ENCODE assay signal across 21 cellular contexts in the genomic region with DNA sequence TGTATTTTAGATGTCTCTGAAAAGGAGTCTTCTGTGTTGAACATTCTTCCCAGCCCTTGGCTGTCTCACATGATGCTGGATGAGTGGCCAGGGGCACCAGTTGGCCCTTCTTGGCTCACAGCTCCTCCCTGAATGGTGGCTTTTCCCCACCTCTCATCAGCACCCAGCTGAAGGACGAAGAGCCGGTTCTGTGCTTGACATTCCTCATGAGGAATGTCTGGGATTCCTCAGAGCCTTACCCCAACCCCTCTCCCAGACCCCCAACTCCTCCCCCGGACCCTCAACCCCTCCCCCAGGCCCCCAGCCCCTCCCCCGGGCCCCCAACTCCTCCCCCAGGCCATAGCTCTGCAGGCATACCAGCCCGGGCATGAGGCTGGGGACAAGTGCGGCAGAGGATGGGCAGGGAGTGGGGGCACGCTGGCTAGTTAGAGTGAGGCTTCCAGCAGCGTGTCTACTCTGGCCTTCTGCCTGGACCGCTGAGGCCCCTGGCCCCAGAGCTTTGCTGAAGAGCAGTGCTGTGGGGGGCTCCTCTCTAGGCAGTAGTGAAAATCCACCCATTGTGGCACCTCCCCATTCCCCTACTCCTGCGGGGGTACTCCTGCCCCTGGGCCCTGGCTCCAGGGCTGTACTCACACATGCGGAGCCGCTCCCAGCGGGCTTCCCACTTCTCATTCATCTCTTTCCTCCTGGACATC.
"Had no signal": no experiment of that assay in that cellular context is flagged by ENCODE, and none has a peak within 500 bp of the region (broad histone marks: within the 10 kb centered on the region; RNA-seq: fewer than 3 reads in every experiment).

No MANE protein-coding gene starts in this region.

- H3K9me3 Mint-ChIP-seq: natural killer cell; neural crest cell; stimulated activated naive B cell treated with anti-CD40 and anti-IgM and Interleukin-4, amounts not matched to agents 10 μg/mL and 1 μg/mL and 100 μg/mL, for 72 hours had no signal

- H3K9me3 ChIP-seq: heart left ventricle, pancreas, stomach, thoracic aorta, transverse colon had no signal

- H3K4me3 Mint-ChIP-seq: natural killer cell; neural crest cell; stimulated activated naive B cell treated with anti-CD40 and anti-IgM and Interleukin-4, amounts not matched to agents 10 μg/mL and 1 μg/mL and 100 μg/mL, for 72 hours had no signal

- H3K36me3 Mint-ChIP-seq: natural killer cell; stimulated activated naive B cell treated with anti-CD40 and anti-IgM and Interleukin-4, amounts not matched to agents 10 μg/mL and 1 μg/mL and 100 μg/mL, for 72 hours had no signal

- DNase-seq: cortex of kidney; dorsolateral prefrontal cortex; effector CD8-positive, alpha-beta T cell; hippocampal formation; islet precursor cell; mammary epithelial cell; natural killer cell; occipital lobe; stimulated activated CD4-positive, alpha-beta T cell treated with anti-CD3 and anti-CD28 coated beads, Interleukin-15, amount 100 ng/mL, for 24 hours; stimulated activated CD4-positive, alpha-beta T cell treated with anti-CD3 and anti-CD28 coated beads, Interleukin-1b, Interleukin-23, amount 100 ng/mL, for 48 hours; stimulated activated CD4-positive, alpha-beta T cell treated with anti-CD3 and anti-CD28 coated beads, Interleukin-4, amount 100 ng/mL, for 24 hours; stimulated activated naive B cell treated with anti-CD40 and anti-IgM and Interleukin-4, amounts not matched to agents 10 μg/mL and 1 μg/mL and 100 μg/mL, for 72 hours; stomach; transverse colon had no signal

- H3K36me3 ChIP-seq: pancreas, stomach, thoracic aorta, transverse colon had no signal

- H3K4me3 ChIP-seq: dorsolateral prefrontal cortex, heart left ventricle, pancreas, stomach, thoracic aorta, transverse colon had no signal

- H3K27me3 ChIP-seq: dorsolateral prefrontal cortex, heart left ventricle, pancreas, stomach, transverse colon had no signal

- FAIRE-seq: endometrium, frontal cortex, pancreas had no signal

- H3K27ac ChIP-seq: heart left ventricle, pancreas, stomach, thoracic aorta, transverse colon had no signal

- H3K27ac Mint-ChIP-seq: natural killer cell; progenitor cell of endocrine pancreas; stimulated activated naive B cell treated with anti-CD40 and anti-IgM and Interleukin-4, amounts not matched to agents 10 μg/mL and 1 μg/mL and 100 μg/mL, for 72 hours had no signal
